Comparison of ENCODE assay signal across 28 cellular contexts in the genomic region with DNA sequence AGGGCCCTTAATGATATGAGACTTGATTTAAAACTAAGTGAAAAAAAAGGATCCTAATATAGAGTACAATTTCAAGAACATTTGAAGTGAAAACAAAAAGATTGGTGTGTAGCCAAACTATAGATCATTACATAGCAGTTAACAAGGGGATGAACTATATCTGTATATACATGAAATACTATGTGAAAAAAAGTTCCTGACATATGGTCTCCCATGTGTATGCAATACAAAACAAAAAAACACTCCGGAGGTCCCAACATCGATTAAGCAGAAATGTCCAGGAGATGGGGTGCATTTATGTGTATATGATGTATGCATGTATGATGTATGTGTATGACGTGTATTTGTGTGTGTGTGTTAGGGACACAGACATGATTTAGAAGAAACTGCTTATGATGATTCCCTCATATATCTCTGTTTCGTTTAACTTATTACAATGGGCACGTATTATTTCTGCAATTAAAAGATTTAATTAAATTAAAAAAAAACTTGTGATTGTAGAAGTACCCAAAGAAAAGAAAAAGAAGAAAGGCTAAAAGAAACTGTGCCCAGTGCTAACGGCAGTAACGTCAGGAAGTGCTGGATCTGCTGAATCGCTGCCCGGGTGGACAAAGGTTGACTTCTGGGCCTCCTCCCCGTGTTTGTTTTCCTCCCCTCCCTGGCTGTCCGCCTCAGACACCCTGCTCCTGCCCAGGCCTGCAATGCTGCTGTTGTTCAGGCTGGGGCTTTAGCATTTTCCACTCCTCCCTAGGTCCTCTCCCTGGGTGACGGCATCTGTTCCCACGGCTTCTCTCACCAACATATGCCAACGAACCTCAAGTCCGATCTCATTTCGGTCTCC. TPM values are rescaled to one million over a fixed set of nuclear protein-coding genes. Genes with fewer than 3 reads are reported as not detected.
DNase-seq lines count a peak whose midpoint lies in the region; TF ChIP-seq lines count a peak whose summit lies in the region.
"Had no signal": no experiment of that assay in that cellular context is flagged by ENCODE, and none has a peak within 500 bp of the region (broad histone marks: within the 10 kb centered on the region; RNA-seq: fewer than 3 reads in every experiment).

No MANE protein-coding gene starts in this region.

- H3K36me3 Mint-ChIP-seq in MCF 10A (ENCODE audit: insufficient read depth, unreplicated experiment) (no peaks in the 10 kb centered on the region), nephron progenitor cell (ENCODE audit: low read depth) (no peaks in the 10 kb centered on the region)
- H3K36me3 Mint-ChIP-seq: memory B cell had no signal

- H3K27ac ChIP-seq in mammary epithelial cell (ENCODE audit: insufficient read depth, low read depth, low read length) (no peak overlapping the region), hepatocyte (peak overlapping the region; percentile 90), sigmoid colon (no peak overlapping the region)
- H3K27ac ChIP-seq: BLaER1 treated with 17β-estradiol and CSF1 and Interleukin-3, amounts not matched to agents 10 nM and 100 nM; foreskin keratinocyte; HL-60; PC-9; psoas muscle; SJSA1; VCaP had no signal

- no TSS peak for BruUV-seq in mammary epithelial cell (replicated peaks; lab: Mats Ljungman, UMichigan)
- no TSS peak for BruUV-seq in MCF 10A (replicated peaks; lab: Mats Ljungman, UMichigan)

- no peak for TF ChIP-seq EP300 in sigmoid colon (IDR thresholded peaks at IDR 0.05)

- H3K4me3 Mint-ChIP-seq in MCF 10A (ENCODE audit: unreplicated experiment) (no peak overlapping the region), nephron progenitor cell (peak overlapping the region; percentile 21)
- H3K4me3 Mint-ChIP-seq: HFFc6, memory B cell had no signal

- no peaks in the 10 kb centered on the region for H4K20me1 ChIP-seq in mammary epithelial cell (ENCODE audit: insufficient read depth, low read length)
- H4K20me1 ChIP-seq in hepatocyte (ENCODE audit: insufficient read depth, poor library complexity, severe bottlenecking) = no peaks in the 10 kb centered on the region
- H4K20me1 ChIP-seq: BLaER1 treated with 17β-estradiol and CSF1 and Interleukin-3, amounts not matched to agents 10 nM and 100 nM had no signal

- H3K9ac ChIP-seq in mammary epithelial cell (ENCODE audit: insufficient read depth, low read length) = no peak overlapping the region
- H3K9ac ChIP-seq: BLaER1 treated with 17β-estradiol and CSF1 and Interleukin-3, amounts not matched to agents 10 nM and 100 nM had no signal

- H3K36me3 ChIP-seq in mammary epithelial cell (ENCODE audit: insufficient read depth, low read length) (no peaks in the 10 kb centered on the region), hepatocyte (replicated peaks; ENCODE audit: insufficient read depth, low read depth) (no peaks in the 10 kb centered on the region), sigmoid colon (no peaks in the 10 kb centered on the region)
- H3K36me3 ChIP-seq: BLaER1 treated with 17β-estradiol and CSF1 and Interleukin-3, amounts not matched to agents 10 nM and 100 nM; SJSA1 had no signal

- TF ChIP-seq POLR2A in sigmoid colon (IDR thresholded peaks at IDR 0.05) = no peak

- H3K4me1 Mint-ChIP-seq in MCF 10A (ENCODE audit: insufficient read depth, unreplicated experiment) (peaks cover 7% of the 10 kb centered on the region), nephron progenitor cell (peaks cover 74% of the 10 kb centered on the region)
- H3K4me1 Mint-ChIP-seq: memory B cell had no signal

- peak; percentile 51 for DNase-seq in mammary epithelial cell
- no peak for DNase-seq in MCF 10A (ENCODE audit: unreplicated experiment)
- peak; percentile 77 for DNase-seq in hepatocyte (ENCODE audit: low spot score)
- DNase-seq in nephron progenitor cell = no peak
- DNase-seq in NK-92 (lab: John Stamatoyannopoulos, UW; ENCODE audit: unreplicated experiment) = no peak
- DNase-seq in GM19240 (ENCODE audit: insufficient read length, low spot score) = no peak
- DNase-seq in sigmoid colon = no peak
- no peak for DNase-seq in activated T-cell treated with anti-CD3 and anti-CD28 coated beads, Interleukin-2, amount 50 U/mL, for 1 hour
- DNase-seq: activated CD4-positive, alpha-beta T cell treated with anti-CD3 and anti-CD28 coated beads, Interleukin-2, amount 50 U/mL, for 1 hour; activated CD8-positive, alpha-beta memory T cell treated with anti-CD3 and anti-CD28 coated beads, Interleukin-2, amount 50 U/mL, for 4 hours; activated gamma-delta T cell; cortex of kidney; HFFc6; MM.1S; NCI-H1694; NCI-H748 treated with DMSO at 0.1 percent for 48 hours; PC-9; psoas muscle; stimulated activated CD4-positive, alpha-beta T cell treated with anti-CD3 and anti-CD28 coated beads, Interleukin-4, amount 100 ng/mL, for 24 hours; T-helper 2 cell had no signal

- H3K27me3 ChIP-seq in mammary epithelial cell (ENCODE audit: insufficient read depth, low read length) (no peaks in the 10 kb centered on the region), hepatocyte (no peaks in the 10 kb centered on the region), sigmoid colon (no peaks in the 10 kb centered on the region)
- H3K27me3 ChIP-seq: BLaER1 treated with 17β-estradiol and CSF1 and Interleukin-3, amounts not matched to agents 10 nM and 100 nM; foreskin keratinocyte; SJSA1 had no signal

- TF ChIP-seq CTCF in mammary epithelial cell (conservative IDR thresholded peaks at IDR 0.05 in 1 of 2, IDR thresholded peaks at IDR 0.05 in 1 of 2; ENCODE audit: extremely low read depth in 1 of 2, insufficient read depth in 1 of 2, low read depth in 1 of 2, low read length in 2 of 2) (no peak), MCF 10A (IDR thresholded peaks at IDR 0.05; ENCODE audit: unreplicated experiment) (no peak), hepatocyte (IDR thresholded peaks at IDR 0.05; ENCODE audit: poor library complexity) (no peak), nephron progenitor cell (IDR thresholded peaks at IDR 0.05) (no peak), sigmoid colon (IDR thresholded peaks at IDR 0.05) (no peak)

- dilution Hi-C loops in mammary epithelial cell (cut with HindIII; ENCODE audit: low sequenced_read_pairs) = no loop called here

- H3K9me3 ChIP-seq in mammary epithelial cell (replicated peaks; ENCODE audit: insufficient read depth, low read length) (no peaks in the 10 kb centered on the region), hepatocyte (ENCODE audit: low read depth) (no peaks in the 10 kb centered on the region), sigmoid colon (no peaks in the 10 kb centered on the region)
- H3K9me3 ChIP-seq: BLaER1 treated with 17β-estradiol and CSF1 and Interleukin-3, amounts not matched to agents 10 nM and 100 nM; psoas muscle; SJSA1 had no signal

- H3K27me3 Mint-ChIP-seq in MCF 10A (ENCODE audit: insufficient read depth, unreplicated experiment) (no peaks in the 10 kb centered on the region), nephron progenitor cell (ENCODE audit: low read depth, poor library complexity) (peaks cover 44% of the 10 kb centered on the region)

- H3K9me3 Mint-ChIP-seq in MCF 10A (ENCODE audit: unreplicated experiment) = no peaks in the 10 kb centered on the region
- H3K9me3 Mint-ChIP-seq in nephron progenitor cell = no peaks in the 10 kb centered on the region
- H3K9me3 Mint-ChIP-seq: HFFc6, memory B cell, nephron had no signal

- CTCF ChIA-PET in mammary epithelial cell (lab: Charles Lee; ENCODE audit: low non-redundant PET) = no interaction called here
- CTCF ChIA-PET in MCF 10A (lab: Yijun Ruan, JAX) = interaction anchor here (1.4 kb wide), 1 partner anchor 62 kb away, joined by 3 read pairs; no protein-coding TSS in a partner anchor

- H3K79me2 ChIP-seq in mammary epithelial cell (ENCODE audit: insufficient read depth, low read length) (no peaks in the 10 kb centered on the region), hepatocyte (no peaks in the 10 kb centered on the region)

- POLR2A ChIA-PET in MCF 10A (lab: Yijun Ruan, JAX) = no interaction called here

- intact Hi-C loops in mammary epithelial cell (cut with micrococcal nuclease) (no loop called here), MCF 10A (cut with micrococcal nuclease) (no loop called here), sigmoid colon (cut with DNase I) (loop anchor here (10.0 kb wide), 1 partner anchor 1536 kb away; no protein-coding TSS in a partner anchor)

- H3K27ac Mint-ChIP-seq in MCF 10A (ENCODE audit: low read depth, unreplicated experiment) (no peak overlapping the region), nephron progenitor cell (no peak overlapping the region)
- H3K27ac Mint-ChIP-seq: HFFc6, memory B cell, nephron had no signal

- H2AFZ ChIP-seq in mammary epithelial cell (ENCODE audit: low read depth, low read length) = no peak overlapping the region
- no peak overlapping the region for H2AFZ ChIP-seq in hepatocyte
- H2AFZ ChIP-seq: PC-9 had no signal

- H3K4me1 ChIP-seq in mammary epithelial cell (ENCODE audit: insufficient read depth, low read length) (peaks cover 3% of the 10 kb centered on the region), hepatocyte (ENCODE audit: insufficient read depth) (peaks cover 63% of the 10 kb centered on the region), sigmoid colon (peaks cover 0 to 23% (median 19%) of the 10 kb centered on the region in 4 donors)
- H3K4me1 ChIP-seq: foreskin keratinocyte, psoas muscle, SJSA1 had no signal

- H3K4me3 ChIP-seq in mammary epithelial cell (replicated peaks in 1 of 3; ENCODE audit: insufficient read depth in 1 of 3, low read depth in 2 of 3, low read length in 3 of 3) (no peak overlapping the region), hepatocyte (no peak overlapping the region), sigmoid colon (no peak overlapping the region)
- H3K4me3 ChIP-seq: BLaER1 treated with 17β-estradiol and CSF1 and Interleukin-3, amounts not matched to agents 10 nM and 100 nM; PC-9; psoas muscle; SJSA1 had no signal

- WGBS in mammary epithelial cell (ENCODE audit: low coverage, missing lambda C conversion rate) = 88% methylated on average over 13 of the region's 16 CpGs
- 60% methylated on average over 16 of the region's 16 CpGs for WGBS in hepatocyte (ENCODE audit: low lambda C conversion rate, missing lambda C conversion rate)
- WGBS in sigmoid colon, 2 donors = 23 to 71% methylated on average over 16 of the region's 16 CpGs

- in situ Hi-C loops in mammary epithelial cell (cut with MboI; ENCODE audit: low sequenced_read_pairs in 2 of 2) = no loop called here

- H3K9me2 ChIP-seq in hepatocyte (replicated peaks; ENCODE audit: insufficient read depth) = no peaks in the 10 kb centered on the region

- H3K4me2 ChIP-seq in mammary epithelial cell (ENCODE audit: insufficient read depth, low read depth, low read length) = no peak overlapping the region
- H3K4me2 ChIP-seq in hepatocyte = no peak overlapping the region
- H3K4me2 ChIP-seq: BLaER1 treated with 17β-estradiol and CSF1 and Interleukin-3, amounts not matched to agents 10 nM and 100 nM; PC-9 had no signal

RNA-seq across cellular contexts. Expression of a gene that starts 36.9 kb away (rescaled TPM):
- total RNA-seq in mammary epithelial cell (under 1 TPM in 1 of 2 donors, not detected in 1; 0.33 TPM), MCF 10A (2022) (not detected in 2 replicates), hepatocyte (15.4 and 36.2 TPM in 2 replicates), sigmoid colon (not detected)
- polyA plus RNA-seq in mammary epithelial cell (0.03 TPM), hepatocyte (11.6 and 13.9 TPM in 2 replicates), sigmoid colon (not detected)
- polyA minus RNA-seq in mammary epithelial cell = not detected
- total RNA-seq: A673, foreskin keratinocyte, PC-9 had no signal
- polyA plus RNA-seq: psoas muscle had no signal

Comparison
In these comparisons a context has a peak if more than half of its experiments do, and no peak if none do; other contexts are left out.
1. DNase-seq: peak in mammary epithelial cell (single experiment) and hepatocyte (single experiment); none in MCF 10A (single experiment), nephron progenitor cell (single experiment), NK-92 (single experiment), GM19240 (single experiment), sigmoid colon (single experiment) and activated T-cell treated with anti-CD3 and anti-CD28 coated beads, Interleukin-2, amount 50 U/mL, for 1 hour (single experiment).
2. RNA of a gene that starts 36.9 kb away (total RNA-seq): 15.4 to 36.2 TPM in hepatocyte; 0.33 TPM in mammary epithelial cell, not detected in MCF 10A and not detected in sigmoid colon; every median in the first group is over 10 times any median in the second.